In the genomic region with DNA sequence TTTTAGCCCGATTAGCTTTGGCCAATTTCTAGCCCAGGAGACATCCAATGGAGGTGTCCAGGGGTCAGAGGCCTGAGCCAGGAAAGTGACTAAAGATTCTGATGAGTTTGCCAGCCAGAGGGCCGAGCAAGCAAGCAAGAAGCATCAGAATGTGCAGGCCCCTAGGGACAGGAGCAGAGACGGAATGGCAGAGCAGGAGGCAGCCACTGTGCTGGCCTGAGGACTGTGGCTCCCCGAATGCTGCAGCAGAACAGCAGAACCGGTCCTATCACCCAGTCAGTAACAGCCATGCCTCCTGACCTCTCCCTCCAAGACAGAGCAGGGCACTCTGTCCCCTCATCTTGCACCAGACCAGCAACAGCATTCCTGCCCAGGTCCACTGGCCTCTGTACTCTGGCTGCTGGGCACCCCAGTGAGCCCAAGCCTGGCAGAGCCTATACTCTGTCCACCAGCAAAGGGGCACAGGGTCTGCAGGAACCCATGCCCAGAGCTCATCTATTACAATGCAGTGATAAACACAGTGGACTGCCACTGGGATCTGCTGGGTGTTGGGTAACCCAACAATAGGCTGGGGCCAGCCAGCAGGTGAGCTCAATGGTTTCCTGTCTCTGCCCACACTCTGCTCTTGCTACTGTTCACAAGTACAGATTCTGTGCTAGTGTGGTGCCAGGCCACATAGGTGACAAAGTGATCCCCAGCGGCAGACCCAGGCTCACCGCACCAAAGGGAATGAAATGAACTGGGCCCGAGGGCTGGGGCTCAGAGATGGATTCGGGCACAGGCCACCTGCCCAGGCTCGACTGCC, we compare ENCODE assay signal across 25 cellular contexts.
DNase-seq lines count a peak whose midpoint lies in the region; ATAC-seq and TF ChIP-seq lines count a peak whose summit lies in the region.
"Had no signal": no experiment of that assay in that cellular context is flagged by ENCODE, and none has a peak within 500 bp of the region (broad histone marks: within the 10 kb centered on the region; RNA-seq: fewer than 3 reads in every experiment).

No MANE protein-coding gene starts in this region.

- peaks cover 0 to 14% (median 0%) of the 10 kb centered on the region in 11 experiments; a peak in 3 of 22 replicates for H3K36me3 ChIP-seq in BLaER1 treated with 17β-estradiol and CSF1 and Interleukin-3, amounts not matched to agents 10 nM and 100 nM
- H3K36me3 ChIP-seq in endodermal cell (ENCODE audit: control insufficient read depth, insufficient read depth, low read length): no peaks in the 10 kb centered on the region
- H3K36me3 ChIP-seq: breast epithelium, suprapubic skin, uterus had no signal

- H3K4me1 ChIP-seq in BLaER1 treated with 17β-estradiol and CSF1 and Interleukin-3, amounts not matched to agents 10 nM and 100 nM: peaks cover 31 to 43% (median 35%) of the 10 kb centered on the region in 10 experiments
- H3K4me1 ChIP-seq in endodermal cell (ENCODE audit: control insufficient read depth, insufficient read depth, low read length): no peaks in the 10 kb centered on the region

- no peak overlapping the region for H3K9ac ChIP-seq in BLaER1 treated with 17β-estradiol and CSF1 and Interleukin-3, amounts not matched to agents 10 nM and 100 nM
- no peak overlapping the region for H3K9ac ChIP-seq in endodermal cell (ENCODE audit: extremely low read depth, low read length, poor library complexity, severe bottlenecking)

- intact Hi-C loops in sciatic nerve (cut with DNase I): no loop called here

- DNase-seq in Jurkat, Clone E6-1 (ENCODE audit: low read depth, low spot score): peak; percentile 54
- DNase-seq in endodermal cell (peak; percentile 37), sciatic nerve (ENCODE audit: low spot score) (peak; percentile 42), NOMO-1 treated with DMSO at 0.1 percent for 48 hours (lab: John Stamatoyannopoulos, UW; ENCODE audit: unreplicated experiment) (no peak), WTC11 (ENCODE audit: low spot score) (no peak)
- DNase-seq: activated CD4-positive, alpha-beta T cell treated with anti-CD3 and anti-CD28 coated beads, Interleukin-2, amount 50 U/mL, for 1 hour; activated gamma-delta T cell treated with Interleukin-2 at 50 U/mL for 16 hours; activated T-cell treated with anti-CD3 and anti-CD28 coated beads for 4 hours; CD8-positive, alpha-beta memory T cell; cortex of kidney; DMS79 treated with DMSO at 0.1 percent for 48 hours; glutamatergic neuron; IMR-90; left cardiac atrium; mesendoderm; naive thymus-derived CD8-positive, alpha-beta T cell; NCI-H1417 treated with DMSO at 0.1 percent for 48 hours; NCI-H2107; posterior cingulate gyrus; T-helper 17 cell; uterus had no signal

- no peak for TF ChIP-seq CTCF in endodermal cell (conservative IDR thresholded peaks at IDR 0.05)
- TF ChIP-seq CTCF in WTC11 (IDR thresholded peaks at IDR 0.05): no peak

- H3K4me2 ChIP-seq in BLaER1 treated with 17β-estradiol and CSF1 and Interleukin-3, amounts not matched to agents 10 nM and 100 nM: peak overlapping the region; percentile 62 to 85 (median 76)

- peak overlapping the region in 3 of 11 experiments; percentile 8 to 54 (median 48); a peak in 4 of 22 replicates for H3K27ac ChIP-seq in BLaER1 treated with 17β-estradiol and CSF1 and Interleukin-3, amounts not matched to agents 10 nM and 100 nM
- no peak overlapping the region for H3K27ac ChIP-seq in endodermal cell (ENCODE audit: low read depth, low read length)
- H3K27ac ChIP-seq: breast epithelium, suprapubic skin, uterus had no signal

- peaks cover 24 to 42% (median 39%) of the 10 kb centered on the region in 11 experiments for H3K9me3 ChIP-seq in BLaER1 treated with 17β-estradiol and CSF1 and Interleukin-3, amounts not matched to agents 10 nM and 100 nM (replicated peaks in 1 of 11)
- peaks cover 19% of the 10 kb centered on the region for H3K9me3 ChIP-seq in endodermal cell (ENCODE audit: control insufficient read depth, low read length)
- H3K9me3 ChIP-seq: suprapubic skin had no signal

- peaks cover 24% of the 10 kb centered on the region for H3K27me3 Mint-ChIP-seq in endodermal cell (ENCODE audit: insufficient read depth)
- H3K27me3 Mint-ChIP-seq in WTC11 (ENCODE audit: low read depth): no peaks in the 10 kb centered on the region

- H3K36me3 Mint-ChIP-seq in endodermal cell (ENCODE audit: low read depth): no peaks in the 10 kb centered on the region
- peaks cover 21% of the 10 kb centered on the region for H3K36me3 Mint-ChIP-seq in WTC11

- H3K27ac Mint-ChIP-seq in endodermal cell (no peak overlapping the region), WTC11 (no peak overlapping the region)
- H3K27ac Mint-ChIP-seq: T-helper 17 cell had no signal

- H3K4me3 Mint-ChIP-seq in endodermal cell (no peak overlapping the region), WTC11 (no peak overlapping the region)
- H3K4me3 Mint-ChIP-seq: CD8-positive, alpha-beta memory T cell; naive thymus-derived CD8-positive, alpha-beta T cell; T-helper 17 cell had no signal

- 87 to 95% methylated on average over 8 to 10 of the region's 10 CpGs for WGBS in endodermal cell (ENCODE audit: insufficient coverage in 1 of 2, insufficient read length in 1 of 2), 2 experiments

- H3K4me3 ChIP-seq in BLaER1 treated with 17β-estradiol and CSF1 and Interleukin-3, amounts not matched to agents 10 nM and 100 nM: no peak overlapping the region
- no peak overlapping the region for H3K4me3 ChIP-seq in Jurkat, Clone E6-1 (ENCODE audit: low read length)
- no peak overlapping the region for H3K4me3 ChIP-seq in endodermal cell (ENCODE audit: low read length)
- H3K4me3 ChIP-seq: breast epithelium, suprapubic skin, uterus had no signal

- H3K4me1 Mint-ChIP-seq in endodermal cell: peaks cover 18% of the 10 kb centered on the region
- H3K4me1 Mint-ChIP-seq in WTC11: peaks cover 31% of the 10 kb centered on the region
- H3K4me1 Mint-ChIP-seq: T-helper 17 cell had no signal

- ATAC-seq in sciatic nerve (peak; percentile 10), GM21825 (IDR thresholded peaks at IDR 0.05; ENCODE audit: unreplicated experiment) (no peak), WTC11 (no peak)
- ATAC-seq: left cardiac atrium; naive thymus-derived CD8-positive, alpha-beta T cell; T-helper 17 cell had no signal

- POLR2A ChIA-PET in WTC11 (lab: Charles Lee): no interaction called here

- peaks cover 0 to 68% (median 0%) of the 10 kb centered on the region in 11 experiments; a peak in 4 of 22 replicates for H4K20me1 ChIP-seq in BLaER1 treated with 17β-estradiol and CSF1 and Interleukin-3, amounts not matched to agents 10 nM and 100 nM

- CTCF ChIA-PET in WTC11 (lab: Charles Lee): interaction anchor here (0.7 to 2.7 kb wide), 2 partner anchors 17 to 137 kb away, joined by 3 to 10 read pairs; no protein-coding TSS in a partner anchor

- peaks cover 23 to 37% (median 28%) of the 10 kb centered on the region in 11 experiments for H3K27me3 ChIP-seq in BLaER1 treated with 17β-estradiol and CSF1 and Interleukin-3, amounts not matched to agents 10 nM and 100 nM
- H3K27me3 ChIP-seq in endodermal cell (ENCODE audit: control insufficient read depth, insufficient read depth, low read length, poor library complexity, severe bottlenecking): peaks cover 23% of the 10 kb centered on the region
- H3K27me3 ChIP-seq: breast epithelium, uterus had no signal

- peaks cover 17% of the 10 kb centered on the region for H3K9me3 Mint-ChIP-seq in endodermal cell
- H3K9me3 Mint-ChIP-seq in WTC11: peaks cover 22% of the 10 kb centered on the region

TF ChIP-seq in WTC11, 78 proteins besides CTCF, POLR2A, EP300 and RAD21:
- TF ChIP-seq NFATC4 (CRISPR knock-in tag; IDR thresholded peaks at IDR 0.05) (no peak), IRF2 (CRISPR knock-in tag; IDR thresholded peaks at IDR 0.05; ENCODE audit: borderline replicate concordance, low read depth) (no peak), TCF7 (CRISPR knock-in tag; IDR thresholded peaks at IDR 0.05; ENCODE audit: low read depth) (no peak), NFYB (CRISPR knock-in tag; conservative IDR thresholded peaks at IDR 0.05; ENCODE audit: low read depth) (no peak)

Comparison
In these comparisons a context has a peak if more than half of its experiments do, and no peak if none do; other contexts are left out.
1. DNase-seq: peak in Jurkat, Clone E6-1 (single experiment), endodermal cell (single experiment) and sciatic nerve (single experiment); none in NOMO-1 treated with DMSO at 0.1 percent for 48 hours (single experiment) and WTC11 (single experiment).